Comparison of ENCODE assay signal across 6 cellular contexts in the genomic region with DNA sequence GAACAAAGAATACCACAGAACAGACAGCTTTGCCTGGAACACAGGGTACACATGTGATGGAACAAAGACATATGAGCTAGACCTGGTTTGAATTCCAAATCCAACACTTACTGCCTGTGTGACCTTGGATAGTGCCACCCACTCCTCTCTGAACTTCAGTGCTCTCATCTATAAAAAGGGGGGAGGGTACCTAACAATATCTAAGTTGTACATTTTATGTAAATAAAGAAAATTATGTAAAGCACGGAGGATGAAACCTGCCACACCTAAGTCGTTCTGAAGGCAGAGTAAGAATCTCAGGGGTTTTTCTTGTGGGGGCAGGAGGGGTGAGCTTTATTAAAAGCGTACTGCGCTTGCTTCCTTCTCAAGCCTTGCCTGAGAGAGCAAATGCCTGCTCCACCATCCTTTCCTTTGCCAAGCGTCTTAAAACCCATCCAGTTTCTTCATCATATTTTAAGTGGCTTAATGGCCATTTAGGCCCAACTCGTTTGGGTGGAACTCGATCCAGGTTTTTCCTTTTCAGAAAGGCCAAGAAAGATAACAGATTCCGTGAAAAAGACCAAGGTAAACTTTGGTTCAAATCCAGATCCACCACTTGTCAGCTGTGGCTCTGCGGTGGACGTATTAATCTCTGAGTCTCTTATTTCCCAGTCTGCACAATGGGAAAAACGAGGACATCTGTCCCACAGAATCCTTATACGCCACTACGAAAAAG. TPM values are rescaled to one million over a fixed set of nuclear protein-coding genes. Genes with fewer than 3 reads are reported as not detected.
A peak's percentile ranks its signal among the peaks of the same experiment; 100 is the strongest.
DNase-seq lines count a peak whose midpoint lies in the region; ATAC-seq and TF ChIP-seq lines count a peak whose summit lies in the region.

No MANE protein-coding gene starts in this region.

- no peak overlapping the region for H3K27ac ChIP-seq in iPS DF 6.9 (ENCODE audit: low read length)
- peak overlapping the region; percentile 97 for H3K27ac ChIP-seq in upper lobe of right lung

- no peak for DNase-seq in AG09309 (ENCODE audit: low read depth)
- peak; percentile 16 for DNase-seq in RKO (ENCODE audit: low spot score)
- DNase-seq in iPS DF 6.9 (ENCODE audit: low read depth, low spot score): no peak
- DNase-seq in upper lobe of right lung: no peak
- no peak for DNase-seq in D341Med (ENCODE audit: low spot score)

- H3K4me1 ChIP-seq in iPS DF 6.9 (ENCODE audit: control insufficient read depth, insufficient read depth, low read length) (0 out of 2 replicates have a peak, but pooled peaks cover 1% of the 10 kb centered on the region), upper lobe of right lung (peaks cover 49% of the 10 kb centered on the region)

- H3K36me3 ChIP-seq in iPS DF 6.9 (ENCODE audit: control insufficient read depth, insufficient read depth, low read length) (peaks cover 7% of the 10 kb centered on the region; the same call in 1 of the 2 replicates), upper lobe of right lung (peaks cover 30% of the 10 kb centered on the region)

- intact Hi-C loops in upper lobe of right lung (cut with DNase I): no loop called here

- ATAC-seq in upper lobe of right lung (no peak), HG03196 (IDR thresholded peaks at IDR 0.05; ENCODE audit: unreplicated experiment) (no peak)

- H3K9me3 ChIP-seq in iPS DF 6.9 (ENCODE audit: control insufficient read depth, insufficient read depth, low read length) (no peaks in the 10 kb centered on the region), upper lobe of right lung (peaks cover 8% of the 10 kb centered on the region)

- H3K4me3 ChIP-seq in AG09309 (ENCODE audit: control insufficient read depth, low read depth, low read length): peak overlapping the region; percentile 99
- peak overlapping the region; percentile 89; the same call in 1 of the 2 replicates for H3K4me3 ChIP-seq in iPS DF 6.9 (ENCODE audit: low read length)
- peak overlapping the region; percentile 84 for H3K4me3 ChIP-seq in upper lobe of right lung

- WGBS in iPS DF 6.9 (ENCODE audit: insufficient coverage, insufficient read length): no CpG with 5 or more reads among the region's 13 CpGs

- H3K27me3 ChIP-seq in iPS DF 6.9 (ENCODE audit: control insufficient read depth, insufficient read depth, low read length): no peaks in the 10 kb centered on the region
- no peaks in the 10 kb centered on the region for H3K27me3 ChIP-seq in upper lobe of right lung

- no peak for TF ChIP-seq CTCF in AG09309 (IDR thresholded peaks at IDR 0.05; ENCODE audit: control insufficient read depth, insufficient read depth, low read depth, low read length, missing control alignments)
- TF ChIP-seq CTCF in upper lobe of right lung (IDR thresholded peaks at IDR 0.05): no peak

RNA-seq across cellular contexts. Expression of a gene that starts 1.0 kb away (rescaled TPM):
- 191 TPM for total RNA-seq in upper lobe of right lung

RNA-seq across cellular contexts. Expression of a gene that starts 1.1 kb away (rescaled TPM):
- total RNA-seq in upper lobe of right lung: 15.2 TPM

RNA-seq across cellular contexts. Expression of a gene that starts 30.5 kb away (rescaled TPM):
- total RNA-seq in upper lobe of right lung: 312 TPM

RNA-seq across cellular contexts. Expression of a gene that starts 49.4 kb away (rescaled TPM):
- total RNA-seq in upper lobe of right lung: 32.4 TPM

RNA-seq across cellular contexts. Expression of a gene that starts 53.9 kb away (rescaled TPM):
- 1.0 TPM for total RNA-seq in upper lobe of right lung
